ENCODE assay signal across 1 cellular context in the genomic region with DNA sequence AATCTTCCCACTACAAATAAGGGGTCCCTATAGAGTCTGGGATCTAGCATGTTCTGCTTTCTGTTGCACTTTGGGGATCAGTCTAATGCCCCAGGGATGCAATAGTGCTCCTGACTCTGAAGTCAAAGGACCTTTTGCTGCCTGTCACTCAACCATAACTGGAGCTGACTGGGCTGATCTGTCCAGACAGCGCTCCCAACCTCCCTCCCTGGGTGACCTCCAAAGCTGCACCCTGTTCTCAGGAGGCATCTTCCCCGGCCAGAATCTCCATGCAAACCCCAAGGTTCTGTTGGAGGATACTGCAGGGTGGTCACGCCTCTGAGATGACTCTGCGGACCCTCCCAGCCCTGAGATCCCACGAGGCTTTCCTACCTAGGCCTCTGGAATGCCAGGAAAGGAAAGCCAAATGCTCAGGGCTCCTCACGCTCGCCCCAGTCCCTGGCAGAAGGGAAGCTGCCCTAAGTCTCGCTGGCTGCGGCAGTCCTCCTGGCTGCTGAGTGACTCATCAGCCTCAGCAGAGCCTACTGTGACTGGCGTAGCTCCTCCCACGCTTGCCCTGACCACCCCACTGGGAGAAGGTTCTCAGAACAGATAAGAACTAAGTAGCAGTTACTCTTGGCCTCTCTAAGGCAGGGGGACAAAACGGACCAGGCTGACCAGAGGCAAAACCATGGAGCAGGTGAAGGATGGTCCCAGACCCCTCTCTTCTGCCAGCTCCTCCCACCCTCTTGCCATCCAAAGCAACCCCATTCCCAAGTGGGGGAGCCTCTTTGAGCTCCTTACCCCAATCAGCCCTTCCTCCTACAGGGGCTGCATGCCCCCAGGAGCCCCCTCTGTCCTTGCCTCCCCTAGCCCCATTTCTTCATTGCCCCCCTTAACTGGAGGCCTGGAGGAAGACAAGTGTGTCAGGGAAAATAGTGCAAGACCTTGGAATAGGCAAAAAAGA.
TF ChIP-seq lines count a peak whose summit lies in the region.

No MANE protein-coding gene starts in this region.

TF ChIP-seq in HEK293, 187 proteins besides CTCF, POLR2A, EP300 and RAD21 (continued from another document):
- TF ChIP-seq, protein P1, sequence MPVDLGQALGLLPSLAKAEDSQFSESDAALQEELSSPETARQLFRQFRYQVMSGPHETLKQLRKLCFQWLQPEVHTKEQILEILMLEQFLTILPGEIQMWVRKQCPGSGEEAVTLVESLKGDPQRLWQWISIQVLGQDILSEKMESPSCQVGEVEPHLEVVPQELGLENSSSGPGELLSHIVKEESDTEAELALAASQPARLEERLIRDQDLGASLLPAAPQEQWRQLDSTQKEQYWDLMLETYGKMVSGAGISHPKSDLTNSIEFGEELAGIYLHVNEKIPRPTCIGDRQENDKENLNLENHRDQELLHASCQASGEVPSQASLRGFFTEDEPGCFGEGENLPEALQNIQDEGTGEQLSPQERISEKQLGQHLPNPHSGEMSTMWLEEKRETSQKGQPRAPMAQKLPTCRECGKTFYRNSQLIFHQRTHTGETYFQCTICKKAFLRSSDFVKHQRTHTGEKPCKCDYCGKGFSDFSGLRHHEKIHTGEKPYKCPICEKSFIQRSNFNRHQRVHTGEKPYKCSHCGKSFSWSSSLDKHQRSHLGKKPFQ (tag by site-specific recombination; IDR thresholded peaks at IDR 0.05): no peak
- TF ChIP-seq ZNF658 (tag by site-specific recombination; IDR thresholded peaks at IDR 0.05) (no peak), ZNF501 (tag by site-specific recombination; IDR thresholded peaks at IDR 0.05) (no peak), ZNF157 (tag by site-specific recombination; IDR thresholded peaks at IDR 0.05) (no peak), ZBTB20 (tag by site-specific recombination; IDR thresholded peaks at IDR 0.05) (no peak), ZNF585B (tag by site-specific recombination; IDR thresholded peaks at IDR 0.05) (no peak), ZNF19 (tag by site-specific recombination; IDR thresholded peaks at IDR 0.05; ENCODE audit: low read depth) (no peak), ZNF248 (tag by site-specific recombination; IDR thresholded peaks at IDR 0.05) (no peak), ZIC2 (tag by site-specific recombination; IDR thresholded peaks at IDR 0.05) (peak; percentile 67), ZNF426 (tag by site-specific recombination; IDR thresholded peaks at IDR 0.05) (no peak), ZNF23 (tag by site-specific recombination; IDR thresholded peaks at IDR 0.05; ENCODE audit: borderline replicate concordance) (no peak), OVOL3 (tag by site-specific recombination; IDR thresholded peaks at IDR 0.05) (no peak), SP3 (tag by site-specific recombination; IDR thresholded peaks at IDR 0.05) (peak; percentile 35; the same call in 1 of the 2 replicates), ZNF184 (tag by site-specific recombination; IDR thresholded peaks at IDR 0.05) (no peak), ZNF416 (tag by site-specific recombination; IDR thresholded peaks at IDR 0.05) (no peak), ZNF660 (tag by site-specific recombination; IDR thresholded peaks at IDR 0.05) (no peak), BCL11A (tag by site-specific recombination; IDR thresholded peaks at IDR 0.05; ENCODE audit: low read depth) (no peak), ZNF174 (tag by site-specific recombination; IDR thresholded peaks at IDR 0.05) (no peak), ZFHX2 (tag by site-specific recombination; conservative IDR thresholded peaks at IDR 0.05) (peak; percentile 88), ZNF707 (tag by site-specific recombination; IDR thresholded peaks at IDR 0.05) (no peak), SALL2 (tag by site-specific recombination; IDR thresholded peaks at IDR 0.05; ENCODE audit: borderline replicate concordance) (no peak), ZSCAN30 (tag by site-specific recombination; IDR thresholded peaks at IDR 0.05) (no peak), ZBTB17 (tag by site-specific recombination; IDR thresholded peaks at IDR 0.05) (peak; percentile 71), ZNF404 (tag by site-specific recombination; IDR thresholded peaks at IDR 0.05) (no peak), ZNF24 (tag by site-specific recombination; IDR thresholded peaks at IDR 0.05) (no peak), ZNF529 (tag by site-specific recombination; IDR thresholded peaks at IDR 0.05; ENCODE audit: insufficient replicate concordance) (no peak), ZNF140 (tag by site-specific recombination; IDR thresholded peaks at IDR 0.05) (no peak), ZNF335 (tag by site-specific recombination; conservative IDR thresholded peaks at IDR 0.05) (peak; percentile 37), ZBTB48 (tag by site-specific recombination; IDR thresholded peaks at IDR 0.05) (peak; percentile 99), EGR2 (tag by site-specific recombination; IDR thresholded peaks at IDR 0.05; ENCODE audit: low read depth) (peak; percentile 64; the same call in 1 of the 2 replicates), HOXD13 (CRISPR knock-in tag; IDR thresholded peaks at IDR 0.05; ENCODE audit: borderline replicate concordance) (no peak), OSR2 (tag by site-specific recombination; IDR thresholded peaks at IDR 0.05) (peak; percentile 69), ZNF302 (tag by site-specific recombination; IDR thresholded peaks at IDR 0.05; ENCODE audit: low read depth) (no peak), ZNF600 (tag by site-specific recombination; IDR thresholded peaks at IDR 0.05) (peak; percentile 40; the same call in 1 of the 2 replicates), ZNF138 (tag by site-specific recombination; IDR thresholded peaks at IDR 0.05; ENCODE audit: borderline replicate concordance) (no peak), GLIS1 (tag by site-specific recombination; IDR thresholded peaks at IDR 0.05) (peak; percentile 80)
- TF ChIP-seq, protein P2, sequence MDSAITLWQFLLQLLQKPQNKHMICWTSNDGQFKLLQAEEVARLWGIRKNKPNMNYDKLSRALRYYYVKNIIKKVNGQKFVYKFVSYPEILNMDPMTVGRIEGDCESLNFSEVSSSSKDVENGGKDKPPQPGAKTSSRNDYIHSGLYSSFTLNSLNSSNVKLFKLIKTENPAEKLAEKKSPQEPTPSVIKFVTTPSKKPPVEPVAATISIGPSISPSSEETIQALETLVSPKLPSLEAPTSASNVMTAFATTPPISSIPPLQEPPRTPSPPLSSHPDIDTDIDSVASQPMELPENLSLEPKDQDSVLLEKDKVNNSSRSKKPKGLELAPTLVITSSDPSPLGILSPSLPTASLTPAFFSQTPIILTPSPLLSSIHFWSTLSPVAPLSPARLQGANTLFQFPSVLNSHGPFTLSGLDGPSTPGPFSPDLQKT (IDR thresholded peaks at IDR 0.05; ENCODE audit: borderline replicate concordance, low read depth, low read length): no peak
- TF ChIP-seq, protein P3, sequence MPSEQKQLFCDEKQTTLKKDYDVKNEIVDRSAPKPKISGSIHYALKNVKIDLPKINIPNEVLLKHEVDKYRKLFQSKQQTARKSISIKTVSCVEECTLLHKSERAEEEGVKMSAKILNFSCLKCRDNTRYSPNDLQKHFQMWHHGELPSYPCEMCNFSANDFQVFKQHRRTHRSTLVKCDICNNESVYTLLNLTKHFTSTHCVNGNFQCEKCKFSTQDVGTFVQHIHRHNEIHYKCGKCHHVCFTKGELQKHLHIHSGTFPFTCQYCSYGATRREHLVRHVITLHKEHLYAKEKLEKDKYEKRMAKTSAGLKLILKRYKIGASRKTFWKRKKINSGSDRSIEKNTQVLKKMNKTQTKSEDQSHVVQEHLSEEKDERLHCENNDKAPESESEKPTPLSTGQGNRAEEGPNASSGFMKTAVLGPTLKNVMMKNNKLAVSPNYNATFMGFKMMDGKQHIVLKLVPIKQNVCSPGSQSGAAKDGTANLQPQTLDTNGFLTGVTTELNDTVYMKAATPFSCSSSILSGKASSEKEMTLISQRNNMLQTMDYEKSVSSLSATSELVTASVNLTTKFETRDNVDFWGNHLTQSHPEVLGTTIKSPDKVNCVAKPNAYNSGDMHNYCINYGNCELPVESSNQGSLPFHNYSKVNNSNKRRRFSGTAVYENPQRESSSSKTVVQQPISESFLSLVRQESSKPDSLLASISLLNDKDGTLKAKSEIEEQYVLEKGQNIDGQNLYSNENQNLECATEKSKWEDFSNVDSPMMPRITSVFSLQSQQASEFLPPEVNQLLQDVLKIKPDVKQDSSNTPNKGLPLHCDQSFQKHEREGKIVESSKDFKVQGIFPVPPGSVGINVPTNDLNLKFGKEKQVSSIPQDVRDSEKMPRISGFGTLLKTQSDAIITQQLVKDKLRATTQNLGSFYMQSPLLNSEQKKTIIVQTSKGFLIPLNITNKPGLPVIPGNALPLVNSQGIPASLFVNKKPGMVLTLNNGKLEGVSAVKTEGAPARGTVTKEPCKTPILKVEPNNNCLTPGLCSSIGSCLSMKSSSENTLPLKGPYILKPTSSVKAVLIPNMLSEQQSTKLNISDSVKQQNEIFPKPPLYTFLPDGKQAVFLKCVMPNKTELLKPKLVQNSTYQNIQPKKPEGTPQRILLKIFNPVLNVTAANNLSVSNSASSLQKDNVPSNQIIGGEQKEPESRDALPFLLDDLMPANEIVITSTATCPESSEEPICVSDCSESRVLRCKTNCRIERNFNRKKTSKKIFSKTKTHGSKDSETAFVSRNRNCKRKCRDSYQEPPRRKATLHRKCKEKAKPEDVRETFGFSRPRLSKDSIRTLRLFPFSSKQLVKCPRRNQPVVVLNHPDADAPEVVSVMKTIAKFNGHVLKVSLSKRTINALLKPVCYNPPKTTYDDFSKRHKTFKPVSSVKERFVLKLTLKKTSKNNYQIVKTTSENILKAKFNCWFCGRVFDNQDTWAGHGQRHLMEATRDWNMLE (tag by site-specific recombination; conservative IDR thresholded peaks at IDR 0.05; ENCODE audit: low read depth): no peak
- TF ChIP-seq, protein P4, sequence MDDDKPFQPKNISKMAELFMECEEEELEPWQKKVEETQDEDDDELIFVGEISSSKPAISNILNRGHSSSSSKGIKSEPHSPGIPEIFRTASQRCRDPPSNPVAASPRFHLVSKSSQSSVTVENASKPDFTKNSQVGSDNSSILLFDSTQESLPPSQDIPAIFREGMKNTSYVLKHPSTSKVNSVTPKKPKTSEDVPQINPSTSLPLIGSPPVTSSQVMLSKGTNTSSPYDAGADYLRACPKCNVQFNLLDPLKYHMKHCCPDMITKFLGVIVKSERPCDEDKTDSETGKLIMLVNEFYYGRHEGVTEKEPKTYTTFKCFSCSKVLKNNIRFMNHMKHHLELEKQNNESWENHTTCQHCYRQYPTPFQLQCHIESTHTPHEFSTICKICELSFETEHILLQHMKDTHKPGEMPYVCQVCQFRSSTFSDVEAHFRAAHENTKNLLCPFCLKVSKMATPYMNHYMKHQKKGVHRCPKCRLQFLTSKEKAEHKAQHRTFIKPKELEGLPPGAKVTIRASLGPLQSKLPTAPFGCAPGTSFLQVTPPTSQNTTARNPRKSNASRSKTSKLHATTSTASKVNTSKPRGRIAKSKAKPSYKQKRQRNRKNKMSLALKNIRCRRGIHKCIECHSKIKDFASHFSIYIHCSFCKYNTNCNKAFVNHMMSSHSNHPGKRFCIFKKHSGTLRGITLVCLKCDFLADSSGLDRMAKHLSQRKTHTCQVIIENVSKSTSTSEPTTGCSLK (tag by site-specific recombination; IDR thresholded peaks at IDR 0.05): no peak
- TF ChIP-seq, protein P5, sequence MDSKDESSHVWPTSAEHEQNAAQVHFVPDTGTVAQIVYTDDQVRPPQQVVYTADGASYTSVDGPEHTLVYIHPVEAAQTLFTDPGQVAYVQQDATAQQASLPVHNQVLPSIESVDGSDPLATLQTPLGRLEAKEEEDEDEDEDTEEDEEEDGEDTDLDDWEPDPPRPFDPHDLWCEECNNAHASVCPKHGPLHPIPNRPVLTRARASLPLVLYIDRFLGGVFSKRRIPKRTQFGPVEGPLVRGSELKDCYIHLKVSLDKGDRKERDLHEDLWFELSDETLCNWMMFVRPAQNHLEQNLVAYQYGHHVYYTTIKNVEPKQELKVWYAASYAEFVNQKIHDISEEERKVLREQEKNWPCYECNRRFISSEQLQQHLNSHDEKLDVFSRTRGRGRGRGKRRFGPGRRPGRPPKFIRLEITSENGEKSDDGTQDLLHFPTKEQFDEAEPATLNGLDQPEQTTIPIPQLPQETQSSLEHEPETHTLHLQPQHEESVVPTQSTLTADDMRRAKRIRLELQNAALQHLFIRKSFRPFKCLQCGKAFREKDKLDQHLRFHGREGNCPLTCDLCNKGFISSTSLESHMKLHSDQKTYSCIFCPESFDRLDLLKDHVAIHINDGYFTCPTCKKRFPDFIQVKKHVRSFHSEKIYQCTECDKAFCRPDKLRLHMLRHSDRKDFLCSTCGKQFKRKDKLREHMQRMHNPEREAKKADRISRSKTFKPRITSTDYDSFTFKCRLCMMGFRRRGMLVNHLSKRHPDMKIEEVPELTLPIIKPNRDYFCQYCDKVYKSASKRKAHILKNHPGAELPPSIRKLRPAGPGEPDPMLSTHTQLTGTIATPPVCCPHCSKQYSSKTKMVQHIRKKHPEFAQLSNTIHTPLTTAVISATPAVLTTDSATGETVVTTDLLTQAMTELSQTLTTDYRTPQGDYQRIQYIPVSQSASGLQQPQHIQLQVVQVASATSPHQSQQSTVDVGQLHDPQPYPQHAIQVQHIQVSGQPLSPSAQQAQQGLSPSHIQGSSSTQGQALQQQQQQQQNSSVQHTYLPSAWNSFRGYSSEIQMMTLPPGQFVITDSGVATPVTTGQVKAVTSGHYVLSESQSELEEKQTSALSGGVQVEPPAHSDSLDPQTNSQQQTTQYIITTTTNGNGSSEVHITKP (tag by site-specific recombination; IDR thresholded peaks at IDR 0.05): 0 out of 2 replicates have a peak, but pooled peaks have one; percentile 33
- TF ChIP-seq, protein P6, sequence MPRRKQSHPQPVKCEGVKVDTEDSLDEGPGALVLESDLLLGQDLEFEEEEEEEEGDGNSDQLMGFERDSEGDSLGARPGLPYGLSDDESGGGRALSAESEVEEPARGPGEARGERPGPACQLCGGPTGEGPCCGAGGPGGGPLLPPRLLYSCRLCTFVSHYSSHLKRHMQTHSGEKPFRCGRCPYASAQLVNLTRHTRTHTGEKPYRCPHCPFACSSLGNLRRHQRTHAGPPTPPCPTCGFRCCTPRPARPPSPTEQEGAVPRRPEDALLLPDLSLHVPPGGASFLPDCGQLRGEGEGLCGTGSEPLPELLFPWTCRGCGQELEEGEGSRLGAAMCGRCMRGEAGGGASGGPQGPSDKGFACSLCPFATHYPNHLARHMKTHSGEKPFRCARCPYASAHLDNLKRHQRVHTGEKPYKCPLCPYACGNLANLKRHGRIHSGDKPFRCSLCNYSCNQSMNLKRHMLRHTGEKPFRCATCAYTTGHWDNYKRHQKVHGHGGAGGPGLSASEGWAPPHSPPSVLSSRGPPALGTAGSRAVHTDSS (tag by site-specific recombination; IDR thresholded peaks at IDR 0.05): no peak
- TF ChIP-seq, protein P7, sequence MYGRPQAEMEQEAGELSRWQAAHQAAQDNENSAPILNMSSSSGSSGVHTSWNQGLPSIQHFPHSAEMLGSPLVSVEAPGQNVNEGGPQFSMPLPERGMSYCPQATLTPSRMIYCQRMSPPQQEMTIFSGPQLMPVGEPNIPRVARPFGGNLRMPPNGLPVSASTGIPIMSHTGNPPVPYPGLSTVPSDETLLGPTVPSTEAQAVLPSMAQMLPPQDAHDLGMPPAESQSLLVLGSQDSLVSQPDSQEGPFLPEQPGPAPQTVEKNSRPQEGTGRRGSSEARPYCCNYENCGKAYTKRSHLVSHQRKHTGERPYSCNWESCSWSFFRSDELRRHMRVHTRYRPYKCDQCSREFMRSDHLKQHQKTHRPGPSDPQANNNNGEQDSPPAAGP (tag by site-specific recombination; IDR thresholded peaks at IDR 0.05): 0 out of 2 replicates have a peak, but pooled peaks have one; percentile 28
